Comparison of ENCODE assay signal across 1 cellular context in the genomic region with DNA sequence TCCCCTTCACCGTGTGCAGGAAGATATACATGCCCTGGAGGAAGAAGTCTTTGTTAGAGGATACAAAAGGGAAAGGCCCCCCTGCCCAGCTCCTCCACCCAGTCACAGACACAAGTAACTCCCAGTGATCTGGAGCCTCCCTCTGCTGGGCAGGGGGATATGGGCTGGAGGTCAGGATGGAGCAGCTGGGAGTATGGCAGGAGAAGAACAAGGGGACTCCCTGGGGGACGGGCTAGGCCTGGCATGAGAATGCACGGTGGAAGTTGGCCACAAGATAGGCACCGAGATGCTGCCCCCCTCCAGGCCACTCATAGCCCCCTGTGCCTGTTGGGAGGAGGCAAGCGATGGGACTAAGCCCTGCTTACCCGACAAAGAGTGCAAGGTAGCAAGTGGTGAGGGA.
TF ChIP-seq lines count a peak whose summit lies in the region.

No MANE protein-coding gene starts in this region.

TF ChIP-seq in HepG2, 621 proteins besides CTCF, POLR2A, EP300 and RAD21 (continued from another document and continues in another):
- TF ChIP-seq, protein P1, sequence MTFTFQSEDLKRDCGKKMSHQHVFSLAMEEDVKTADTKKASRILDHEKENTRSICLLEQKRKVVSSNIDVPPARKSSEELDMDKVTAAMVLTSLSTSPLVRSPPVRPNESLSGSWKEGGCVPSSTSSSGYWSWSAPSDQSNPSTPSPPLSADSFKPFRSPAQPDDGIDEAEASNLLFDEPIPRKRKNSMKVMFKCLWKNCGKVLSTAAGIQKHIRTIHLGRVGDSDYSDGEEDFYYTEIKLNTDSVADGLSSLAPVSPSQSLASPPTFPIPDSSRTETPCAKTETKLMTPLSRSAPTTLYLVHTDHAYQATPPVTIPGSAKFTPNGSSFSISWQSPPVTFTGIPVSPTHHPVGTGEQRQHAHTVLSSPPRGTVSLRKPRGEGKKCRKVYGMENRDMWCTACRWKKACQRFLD (CRISPR knock-in tag; IDR thresholded peaks at IDR 0.05; ENCODE audit: borderline replicate concordance): no peak
- TF ChIP-seq, protein P2, sequence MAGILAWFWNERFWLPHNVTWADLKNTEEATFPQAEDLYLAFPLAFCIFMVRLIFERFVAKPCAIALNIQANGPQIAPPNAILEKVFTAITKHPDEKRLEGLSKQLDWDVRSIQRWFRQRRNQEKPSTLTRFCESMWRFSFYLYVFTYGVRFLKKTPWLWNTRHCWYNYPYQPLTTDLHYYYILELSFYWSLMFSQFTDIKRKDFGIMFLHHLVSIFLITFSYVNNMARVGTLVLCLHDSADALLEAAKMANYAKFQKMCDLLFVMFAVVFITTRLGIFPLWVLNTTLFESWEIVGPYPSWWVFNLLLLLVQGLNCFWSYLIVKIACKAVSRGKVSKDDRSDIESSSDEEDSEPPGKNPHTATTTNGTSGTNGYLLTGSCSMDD (CRISPR knock-in tag; IDR thresholded peaks at IDR 0.05): no peak
- TF ChIP-seq SIN3A (IDR thresholded peaks at IDR 0.05; ENCODE audit: borderline replicate concordance, low read depth, low read length): no peak
- TF ChIP-seq ZNF550 (CRISPR knock-in tag; IDR thresholded peaks at IDR 0.05; ENCODE audit: borderline replicate concordance): no peak
- TF ChIP-seq, protein P3, sequence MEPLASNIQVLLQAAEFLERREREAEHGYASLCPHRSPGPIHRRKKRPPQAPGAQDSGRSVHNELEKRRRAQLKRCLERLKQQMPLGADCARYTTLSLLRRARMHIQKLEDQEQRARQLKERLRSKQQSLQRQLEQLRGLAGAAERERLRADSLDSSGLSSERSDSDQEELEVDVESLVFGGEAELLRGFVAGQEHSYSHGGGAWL (CRISPR knock-in tag; IDR thresholded peaks at IDR 0.05): no peak
- TF ChIP-seq, protein P4, sequence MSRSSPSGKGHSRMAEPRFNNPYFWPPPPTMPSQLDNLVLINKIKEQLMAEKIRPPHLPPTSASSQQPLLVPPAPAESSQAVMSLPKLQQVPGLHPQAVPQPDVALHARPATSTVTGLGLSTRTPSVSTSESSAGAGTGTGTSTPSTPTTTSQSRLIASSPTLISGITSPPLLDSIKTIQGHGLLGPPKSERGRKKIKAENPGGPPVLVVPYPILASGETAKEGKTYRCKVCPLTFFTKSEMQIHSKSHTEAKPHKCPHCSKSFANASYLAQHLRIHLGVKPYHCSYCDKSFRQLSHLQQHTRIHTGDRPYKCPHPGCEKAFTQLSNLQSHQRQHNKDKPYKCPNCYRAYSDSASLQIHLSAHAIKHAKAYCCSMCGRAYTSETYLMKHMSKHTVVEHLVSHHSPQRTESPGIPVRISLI (CRISPR knock-in tag; IDR thresholded peaks at IDR 0.05; ENCODE audit: borderline replicate concordance): no peak
- TF ChIP-seq NPAS2 (CRISPR knock-in tag; IDR thresholded peaks at IDR 0.05; ENCODE audit: borderline replicate concordance): no peak
- no peak for TF ChIP-seq CHCHD3 (CRISPR knock-in tag; IDR thresholded peaks at IDR 0.05)
- no peak for TF ChIP-seq NRL (CRISPR knock-in tag; IDR thresholded peaks at IDR 0.05; ENCODE audit: borderline replicate concordance)
- TF ChIP-seq, protein P5, sequence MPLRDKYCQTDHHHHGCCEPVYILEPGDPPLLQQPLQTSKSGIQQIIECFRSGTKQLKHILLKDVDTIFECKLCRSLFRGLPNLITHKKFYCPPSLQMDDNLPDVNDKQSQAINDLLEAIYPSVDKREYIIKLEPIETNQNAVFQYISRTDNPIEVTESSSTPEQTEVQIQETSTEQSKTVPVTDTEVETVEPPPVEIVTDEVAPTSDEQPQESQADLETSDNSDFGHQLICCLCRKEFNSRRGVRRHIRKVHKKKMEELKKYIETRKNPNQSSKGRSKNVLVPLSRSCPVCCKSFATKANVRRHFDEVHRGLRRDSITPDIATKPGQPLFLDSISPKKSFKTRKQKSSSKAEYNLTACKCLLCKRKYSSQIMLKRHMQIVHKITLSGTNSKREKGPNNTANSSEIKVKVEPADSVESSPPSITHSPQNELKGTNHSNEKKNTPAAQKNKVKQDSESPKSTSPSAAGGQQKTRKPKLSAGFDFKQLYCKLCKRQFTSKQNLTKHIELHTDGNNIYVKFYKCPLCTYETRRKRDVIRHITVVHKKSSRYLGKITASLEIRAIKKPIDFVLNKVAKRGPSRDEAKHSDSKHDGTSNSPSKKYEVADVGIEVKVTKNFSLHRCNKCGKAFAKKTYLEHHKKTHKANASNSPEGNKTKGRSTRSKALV (CRISPR knock-in tag; IDR thresholded peaks at IDR 0.05): no peak
- TF ChIP-seq, protein P6, sequence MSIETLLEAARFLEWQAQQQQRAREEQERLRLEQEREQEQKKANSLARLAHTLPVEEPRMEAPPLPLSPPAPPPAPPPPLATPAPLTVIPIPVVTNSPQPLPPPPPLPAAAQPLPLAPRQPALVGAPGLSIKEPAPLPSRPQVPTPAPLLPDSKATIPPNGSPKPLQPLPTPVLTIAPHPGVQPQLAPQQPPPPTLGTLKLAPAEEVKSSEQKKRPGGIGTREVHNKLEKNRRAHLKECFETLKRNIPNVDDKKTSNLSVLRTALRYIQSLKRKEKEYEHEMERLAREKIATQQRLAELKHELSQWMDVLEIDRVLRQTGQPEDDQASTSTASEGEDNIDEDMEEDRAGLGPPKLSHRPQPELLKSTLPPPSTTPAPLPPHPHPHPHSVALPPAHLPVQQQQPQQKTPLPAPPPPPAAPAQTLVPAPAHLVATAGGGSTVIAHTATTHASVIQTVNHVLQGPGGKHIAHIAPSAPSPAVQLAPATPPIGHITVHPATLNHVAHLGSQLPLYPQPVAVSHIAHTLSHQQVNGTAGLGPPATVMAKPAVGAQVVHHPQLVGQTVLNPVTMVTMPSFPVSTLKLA (IDR thresholded peaks at IDR 0.05): no peak
- no peak for TF ChIP-seq ZMYM4 (CRISPR knock-in tag; IDR thresholded peaks at IDR 0.05)
- TF ChIP-seq ZNF468 (CRISPR knock-in tag; IDR thresholded peaks at IDR 0.05): no peak
- TF ChIP-seq, protein P7, sequence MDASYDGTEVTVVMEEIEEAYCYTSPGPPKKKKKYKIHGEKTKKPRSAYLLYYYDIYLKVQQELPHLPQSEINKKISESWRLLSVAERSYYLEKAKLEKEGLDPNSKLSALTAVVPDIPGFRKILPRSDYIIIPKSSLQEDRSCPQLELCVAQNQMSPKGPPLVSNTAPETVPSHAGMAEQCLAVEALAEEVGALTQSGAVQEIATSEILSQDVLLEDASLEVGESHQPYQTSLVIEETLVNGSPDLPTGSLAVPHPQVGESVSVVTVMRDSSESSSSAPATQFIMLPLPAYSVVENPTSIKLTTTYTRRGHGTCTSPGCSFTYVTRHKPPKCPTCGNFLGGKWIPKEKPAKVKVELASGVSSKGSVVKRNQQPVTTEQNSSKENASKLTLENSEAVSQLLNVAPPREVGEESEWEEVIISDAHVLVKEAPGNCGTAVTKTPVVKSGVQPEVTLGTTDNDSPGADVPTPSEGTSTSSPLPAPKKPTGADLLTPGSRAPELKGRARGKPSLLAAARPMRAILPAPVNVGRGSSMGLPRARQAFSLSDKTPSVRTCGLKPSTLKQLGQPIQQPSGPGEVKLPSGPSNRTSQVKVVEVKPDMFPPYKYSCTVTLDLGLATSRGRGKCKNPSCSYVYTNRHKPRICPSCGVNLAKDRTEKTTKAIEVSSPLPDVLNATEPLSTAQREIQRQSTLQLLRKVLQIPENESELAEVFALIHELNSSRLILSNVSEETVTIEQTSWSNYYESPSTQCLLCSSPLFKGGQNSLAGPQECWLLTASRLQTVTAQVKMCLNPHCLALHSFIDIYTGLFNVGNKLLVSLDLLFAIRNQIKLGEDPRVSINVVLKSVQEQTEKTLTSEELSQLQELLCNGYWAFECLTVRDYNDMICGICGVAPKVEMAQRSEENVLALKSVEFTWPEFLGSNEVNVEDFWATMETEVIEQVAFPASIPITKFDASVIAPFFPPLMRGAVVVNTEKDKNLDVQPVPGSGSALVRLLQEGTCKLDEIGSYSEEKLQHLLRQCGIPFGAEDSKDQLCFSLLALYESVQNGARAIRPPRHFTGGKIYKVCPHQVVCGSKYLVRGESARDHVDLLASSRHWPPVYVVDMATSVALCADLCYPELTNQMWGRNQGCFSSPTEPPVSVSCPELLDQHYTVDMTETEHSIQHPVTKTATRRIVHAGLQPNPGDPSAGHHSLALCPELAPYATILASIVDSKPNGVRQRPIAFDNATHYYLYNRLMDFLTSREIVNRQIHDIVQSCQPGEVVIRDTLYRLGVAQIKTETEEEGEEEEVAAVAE (CRISPR knock-in tag; IDR thresholded peaks at IDR 0.05; ENCODE audit: borderline replicate concordance): no peak
- TF ChIP-seq ZNF629 (CRISPR knock-in tag; conservative IDR thresholded peaks at IDR 0.05): no peak
- TF ChIP-seq ZNF17 (CRISPR knock-in tag; IDR thresholded peaks at IDR 0.05): no peak
- no peak for TF ChIP-seq HMG20B (CRISPR knock-in tag; conservative IDR thresholded peaks at IDR 0.05)
- no peak for TF ChIP-seq FOXA3 (CRISPR knock-in tag; IDR thresholded peaks at IDR 0.05)
- TF ChIP-seq ZNF883 (CRISPR knock-in tag; IDR thresholded peaks at IDR 0.05; ENCODE audit: not compliant biosample characterization): peak; percentile 51
- TF ChIP-seq, protein P8, sequence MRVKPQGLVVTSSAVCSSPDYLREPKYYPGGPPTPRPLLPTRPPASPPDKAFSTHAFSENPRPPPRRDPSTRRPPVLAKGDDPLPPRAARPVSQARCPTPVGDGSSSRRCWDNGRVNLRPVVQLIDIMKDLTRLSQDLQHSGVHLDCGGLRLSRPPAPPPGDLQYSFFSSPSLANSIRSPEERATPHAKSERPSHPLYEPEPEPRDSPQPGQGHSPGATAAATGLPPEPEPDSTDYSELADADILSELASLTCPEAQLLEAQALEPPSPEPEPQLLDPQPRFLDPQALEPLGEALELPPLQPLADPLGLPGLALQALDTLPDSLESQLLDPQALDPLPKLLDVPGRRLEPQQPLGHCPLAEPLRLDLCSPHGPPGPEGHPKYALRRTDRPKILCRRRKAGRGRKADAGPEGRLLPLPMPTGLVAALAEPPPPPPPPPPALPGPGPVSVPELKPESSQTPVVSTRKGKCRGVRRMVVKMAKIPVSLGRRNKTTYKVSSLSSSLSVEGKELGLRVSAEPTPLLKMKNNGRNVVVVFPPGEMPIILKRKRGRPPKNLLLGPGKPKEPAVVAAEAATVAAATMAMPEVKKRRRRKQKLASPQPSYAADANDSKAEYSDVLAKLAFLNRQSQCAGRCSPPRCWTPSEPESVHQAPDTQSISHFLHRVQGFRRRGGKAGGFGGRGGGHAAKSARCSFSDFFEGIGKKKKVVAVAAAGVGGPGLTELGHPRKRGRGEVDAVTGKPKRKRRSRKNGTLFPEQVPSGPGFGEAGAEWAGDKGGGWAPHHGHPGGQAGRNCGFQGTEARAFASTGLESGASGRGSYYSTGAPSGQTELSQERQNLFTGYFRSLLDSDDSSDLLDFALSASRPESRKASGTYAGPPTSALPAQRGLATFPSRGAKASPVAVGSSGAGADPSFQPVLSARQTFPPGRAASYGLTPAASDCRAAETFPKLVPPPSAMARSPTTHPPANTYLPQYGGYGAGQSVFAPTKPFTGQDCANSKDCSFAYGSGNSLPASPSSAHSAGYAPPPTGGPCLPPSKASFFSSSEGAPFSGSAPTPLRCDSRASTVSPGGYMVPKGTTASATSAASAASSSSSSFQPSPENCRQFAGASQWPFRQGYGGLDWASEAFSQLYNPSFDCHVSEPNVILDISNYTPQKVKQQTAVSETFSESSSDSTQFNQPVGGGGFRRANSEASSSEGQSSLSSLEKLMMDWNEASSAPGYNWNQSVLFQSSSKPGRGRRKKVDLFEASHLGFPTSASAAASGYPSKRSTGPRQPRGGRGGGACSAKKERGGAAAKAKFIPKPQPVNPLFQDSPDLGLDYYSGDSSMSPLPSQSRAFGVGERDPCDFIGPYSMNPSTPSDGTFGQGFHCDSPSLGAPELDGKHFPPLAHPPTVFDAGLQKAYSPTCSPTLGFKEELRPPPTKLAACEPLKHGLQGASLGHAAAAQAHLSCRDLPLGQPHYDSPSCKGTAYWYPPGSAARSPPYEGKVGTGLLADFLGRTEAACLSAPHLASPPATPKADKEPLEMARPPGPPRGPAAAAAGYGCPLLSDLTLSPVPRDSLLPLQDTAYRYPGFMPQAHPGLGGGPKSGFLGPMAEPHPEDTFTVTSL (CRISPR knock-in tag; IDR thresholded peaks at IDR 0.05; ENCODE audit: borderline replicate concordance): 0 out of 2 replicates have a peak, but pooled peaks have one; percentile 41
- TF ChIP-seq ZNF430 (CRISPR knock-in tag; IDR thresholded peaks at IDR 0.05): no peak
- TF ChIP-seq, protein P9, sequence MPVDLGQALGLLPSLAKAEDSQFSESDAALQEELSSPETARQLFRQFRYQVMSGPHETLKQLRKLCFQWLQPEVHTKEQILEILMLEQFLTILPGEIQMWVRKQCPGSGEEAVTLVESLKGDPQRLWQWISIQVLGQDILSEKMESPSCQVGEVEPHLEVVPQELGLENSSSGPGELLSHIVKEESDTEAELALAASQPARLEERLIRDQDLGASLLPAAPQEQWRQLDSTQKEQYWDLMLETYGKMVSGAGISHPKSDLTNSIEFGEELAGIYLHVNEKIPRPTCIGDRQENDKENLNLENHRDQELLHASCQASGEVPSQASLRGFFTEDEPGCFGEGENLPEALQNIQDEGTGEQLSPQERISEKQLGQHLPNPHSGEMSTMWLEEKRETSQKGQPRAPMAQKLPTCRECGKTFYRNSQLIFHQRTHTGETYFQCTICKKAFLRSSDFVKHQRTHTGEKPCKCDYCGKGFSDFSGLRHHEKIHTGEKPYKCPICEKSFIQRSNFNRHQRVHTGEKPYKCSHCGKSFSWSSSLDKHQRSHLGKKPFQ (CRISPR knock-in tag; IDR thresholded peaks at IDR 0.05; ENCODE audit: insufficient replicate concordance): no peak
- no peak for TF ChIP-seq RELA (CRISPR knock-in tag; IDR thresholded peaks at IDR 0.05)
- 0 out of 2 replicates have a peak, but pooled peaks have one; percentile 32 for TF ChIP-seq ZNF879 (CRISPR knock-in tag; IDR thresholded peaks at IDR 0.05)
- peak; percentile 44; the same call in 1 of the 2 replicates for TF ChIP-seq ZNF136 (CRISPR knock-in tag; IDR thresholded peaks at IDR 0.05; ENCODE audit: low read depth)
- 0 out of 2 replicates have a peak, but pooled peaks have one; percentile 32 for TF ChIP-seq ZNF724P (CRISPR knock-in tag; IDR thresholded peaks at IDR 0.05; ENCODE audit: borderline replicate concordance)
- TF ChIP-seq, protein P10, sequence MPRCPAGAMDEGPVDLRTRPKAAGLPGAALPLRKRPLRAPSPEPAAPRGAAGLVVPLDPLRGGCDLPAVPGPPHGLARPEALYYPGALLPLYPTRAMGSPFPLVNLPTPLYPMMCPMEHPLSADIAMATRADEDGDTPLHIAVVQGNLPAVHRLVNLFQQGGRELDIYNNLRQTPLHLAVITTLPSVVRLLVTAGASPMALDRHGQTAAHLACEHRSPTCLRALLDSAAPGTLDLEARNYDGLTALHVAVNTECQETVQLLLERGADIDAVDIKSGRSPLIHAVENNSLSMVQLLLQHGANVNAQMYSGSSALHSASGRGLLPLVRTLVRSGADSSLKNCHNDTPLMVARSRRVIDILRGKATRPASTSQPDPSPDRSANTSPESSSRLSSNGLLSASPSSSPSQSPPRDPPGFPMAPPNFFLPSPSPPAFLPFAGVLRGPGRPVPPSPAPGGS (CRISPR knock-in tag; IDR thresholded peaks at IDR 0.05): peak; percentile 70; the same call in 1 of the 2 replicates
- no peak; the same call in 1 of the 2 replicates for TF ChIP-seq ZMYM3 (CRISPR knock-in tag; IDR thresholded peaks at IDR 0.05)
- TF ChIP-seq ZNF567 (CRISPR knock-in tag; IDR thresholded peaks at IDR 0.05; ENCODE audit: borderline replicate concordance): no peak
- TF ChIP-seq, protein P11, sequence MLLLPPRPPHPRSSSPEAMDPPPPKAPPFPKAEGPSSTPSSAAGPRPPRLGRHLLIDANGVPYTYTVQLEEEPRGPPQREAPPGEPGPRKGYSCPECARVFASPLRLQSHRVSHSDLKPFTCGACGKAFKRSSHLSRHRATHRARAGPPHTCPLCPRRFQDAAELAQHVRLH (CRISPR knock-in tag; IDR thresholded peaks at IDR 0.05; ENCODE audit: borderline replicate concordance, low read depth): no peak
- TF ChIP-seq RBAK (CRISPR knock-in tag; IDR thresholded peaks at IDR 0.05): 0 out of 2 replicates have a peak, but pooled peaks have one; percentile 2
- TF ChIP-seq TEAD2 (CRISPR knock-in tag; IDR thresholded peaks at IDR 0.05): no peak
- no peak for TF ChIP-seq ETV6 (CRISPR knock-in tag; conservative IDR thresholded peaks at IDR 0.05)
- no peak for TF ChIP-seq NCOA1 (CRISPR knock-in tag; IDR thresholded peaks at IDR 0.05)
- 0 out of 2 replicates have a peak, but pooled peaks have one; percentile 50 for TF ChIP-seq ZNF816 (CRISPR knock-in tag; IDR thresholded peaks at IDR 0.05; ENCODE audit: borderline replicate concordance)
- TF ChIP-seq ZNF335 (CRISPR knock-in tag; IDR thresholded peaks at IDR 0.05): no peak
